ENCODE assay signal across 25 cellular contexts in the genomic region with DNA sequence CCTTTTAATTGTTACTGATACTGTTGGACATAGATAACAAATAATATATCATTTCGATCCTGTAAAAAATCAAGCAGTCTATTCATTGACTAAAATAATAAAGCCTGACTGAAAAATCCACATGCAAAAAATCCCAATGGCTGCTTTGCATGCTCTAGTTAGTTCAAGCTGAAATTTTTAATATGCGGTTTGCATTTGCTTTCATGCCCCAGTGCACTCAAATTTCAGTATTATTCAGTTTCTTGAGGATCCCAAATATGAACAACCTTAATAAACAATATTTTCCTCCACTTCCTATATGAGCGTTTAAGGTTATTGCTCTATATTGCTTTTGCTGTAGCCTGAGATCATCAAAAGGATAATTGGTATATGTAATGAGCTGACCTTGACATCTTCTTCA.
A peak's percentile ranks its signal among the peaks of the same experiment; 100 is the strongest.
DNase-seq lines count a peak whose midpoint lies in the region; ATAC-seq, FAIRE-seq and TF ChIP-seq lines count a peak whose summit lies in the region.
"Had no signal": no experiment of that assay in that cellular context is flagged by ENCODE, and none has a peak within 500 bp of the region (broad histone marks: within the 10 kb centered on the region; RNA-seq: fewer than 3 reads in every experiment).

No MANE protein-coding gene starts in this region.

- H3K4me3 ChIP-seq in BLaER1 (no peak overlapping the region), Karpas-422 (ENCODE audit: low read length) (no peak overlapping the region), GM12878 (no peak overlapping the region), gastroesophageal sphincter (no peak overlapping the region)

- H3K9me2 ChIP-seq in Karpas-422 (replicated peaks; ENCODE audit: insufficient read depth, low read length), result no peaks in the 10 kb centered on the region

- H3K4me1 ChIP-seq in BLaER1, result peaks cover 9% of the 10 kb centered on the region
- H3K4me1 ChIP-seq in Karpas-422 (ENCODE audit: low read length), result peaks cover 16% of the 10 kb centered on the region
- peaks cover 9% of the 10 kb centered on the region; the same call in 1 of the 2 replicates for H3K4me1 ChIP-seq in GM12878 (ENCODE audit: control insufficient read depth, insufficient read depth, low read length)
- H3K4me1 ChIP-seq in gastroesophageal sphincter, result no peaks in the 10 kb centered on the region

- H3K79me2 ChIP-seq in Karpas-422 (ENCODE audit: low read length) (no peaks in the 10 kb centered on the region), GM12878 (ENCODE audit: control insufficient read depth, insufficient read depth, low read length) (no peaks in the 10 kb centered on the region)

- POLR2A ChIA-PET in GM12878 (lab: Charles Lee), result no interaction called here

- RAD21 ChIA-PET in GM12878 (lab: Charles Lee; ENCODE audit: unreplicated experiment), result no interaction called here

- intact Hi-C loops in GM12878 (cut with micrococcal nuclease; ENCODE audit: unreplicated experiment), result no loop called here

- H3K27me3 ChIP-seq in BLaER1 (no peaks in the 10 kb centered on the region), Karpas-422 (ENCODE audit: low read length) (no peaks in the 10 kb centered on the region), GM12878 (replicated peaks in 1 of 2; ENCODE audit: control insufficient read depth in 2 of 2, insufficient read depth in 2 of 2, low read length in 1 of 2) (no peaks in the 10 kb centered on the region; a peak in 1 of 4 replicates), gastroesophageal sphincter (no peaks in the 10 kb centered on the region)

- H3K9me3 ChIP-seq in BLaER1 (peaks cover 4% of the 10 kb centered on the region; the same call in 1 of the 2 replicates), Karpas-422 (ENCODE audit: low read length) (no peaks in the 10 kb centered on the region), GM12878 (replicated peaks; ENCODE audit: control insufficient read depth, insufficient read depth, low read length) (no peaks in the 10 kb centered on the region; the same call in 2 of the 3 replicates), gastroesophageal sphincter (no peaks in the 10 kb centered on the region)

- DNase-seq in GM19239 (ENCODE audit: insufficient read length, low spot score) (no peak), Karpas-422 (no peak), GM12878 (ENCODE audit: low read depth, low spot score) (no peak)
- DNase-seq in stimulated activated CD4-positive, alpha-beta T cell treated with anti-CD3 and anti-CD28 coated beads, Interleukin-1b, Interleukin-23, amount 100 ng/mL, for 48 hours, result no peak
- DNase-seq: 8988T; CD8-positive, alpha-beta T cell; DMS 273 treated with DMSO at 0.1 percent for 48 hours; DMS79; GDM1; MV-4-11; NCI-H1105; NCI-H1436 treated with DMSO at 0.1 percent for 48 hours; NCI-H187 treated with DMSO at 0.1 percent for 48 hours; NCI-H2171 treated with DMSO at 0.1 percent for 48 hours; NCI-H345; NCI-H510A treated with DMSO at 0.1 percent for 48 hours; SHP77 treated with DMSO at 0.1 percent for 48 hours had no signal

- H3K27ac ChIP-seq in BLaER1 (no peak overlapping the region), Karpas-422 (ENCODE audit: low read length) (no peak overlapping the region), GM12878 (ENCODE audit: control insufficient read depth, insufficient read depth) (no peak overlapping the region), gastroesophageal sphincter (no peak overlapping the region)
- H3K27ac ChIP-seq: C4-2B had no signal

- CTCF ChIA-PET in GM12878 (lab: Yijun Ruan, JAX), result no interaction called here

- peak; percentile 73 for FAIRE-seq in GM19239 (lab: Jason Lieb, UNC)
- no peak for FAIRE-seq in GM12878 (lab: Jason Lieb, UNC)
- FAIRE-seq: GM18507, HepG2 had no signal

- WGBS in GM12878 (ENCODE audit: insufficient coverage, insufficient replicate concordance, low lambda C conversion rate, missing lambda C conversion rate), result 25% methylated on average over 3 of the region's 3 CpGs
- WGBS in gastroesophageal sphincter (ENCODE audit: low coverage in 1 of 2), 2 donors, result 79 to 88% methylated on average over 3 of the region's 3 CpGs

- in situ Hi-C loops in GM12878 (cut with MboI), result no loop called here

- TF ChIP-seq EP300 in GM12878 (IDR thresholded peaks at IDR 0.05; ENCODE audit: borderline replicate concordance in 1 of 2, control insufficient read depth in 1 of 2, low read depth in 2 of 2, low read length in 2 of 2) (no peak), gastroesophageal sphincter (IDR thresholded peaks at IDR 0.05) (no peak)

- ATAC-seq in GM12878 (peak; percentile 68), GM21515 (IDR thresholded peaks at IDR 0.05; ENCODE audit: unreplicated experiment) (no peak), HG03025 (IDR thresholded peaks at IDR 0.05; ENCODE audit: low FRiP score, unreplicated experiment) (no peak), gastroesophageal sphincter (no peak)
- ATAC-seq: CD8-positive, alpha-beta T cell; HCT116; HepG2 had no signal

- H3K9ac ChIP-seq in BLaER1 (no peak overlapping the region), Karpas-422 (ENCODE audit: low read length) (no peak overlapping the region), GM12878 (ENCODE audit: control insufficient read depth, insufficient read depth, low read length) (no peak overlapping the region)

- H3K36me3 ChIP-seq in BLaER1, result no peaks in the 10 kb centered on the region
- no peaks in the 10 kb centered on the region for H3K36me3 ChIP-seq in Karpas-422 (ENCODE audit: insufficient read depth, low read length)
- H3K36me3 ChIP-seq in GM12878 (ENCODE audit: control insufficient read depth in 2 of 2, insufficient read depth in 2 of 2, low read length in 1 of 2), result no peaks in the 10 kb centered on the region
- H3K36me3 ChIP-seq in gastroesophageal sphincter, result no peaks in the 10 kb centered on the region

- H3K4me2 ChIP-seq in BLaER1, result 0 out of 2 replicates have a peak overlapping the region, but pooled peaks have one; percentile 4
- peak overlapping the region; percentile 33 for H3K4me2 ChIP-seq in Karpas-422 (ENCODE audit: low read depth, low read length, poor library complexity, severe bottlenecking)
- no peak overlapping the region for H3K4me2 ChIP-seq in GM12878 (ENCODE audit: control insufficient read depth, insufficient read depth)

- no peak for TF ChIP-seq CTCF in GM12878 (IDR thresholded peaks at IDR 0.05 in 2 of 3, conservative IDR thresholded peaks at IDR 0.05 in 1 of 3; ENCODE audit: control insufficient read depth in 2 of 3, extremely low read depth in 1 of 3, insufficient read depth in 1 of 3, low read depth in 3 of 3, low read length in 3 of 3)
- TF ChIP-seq CTCF in gastroesophageal sphincter (IDR thresholded peaks at IDR 0.05), result no peak

- SMC1A ChIA-PET in GM12878 (lab: Charles Lee; ENCODE audit: uncharacterized antibody, unreplicated experiment), result no interaction called here

- TF ChIP-seq POLR2A in GM12878 (IDR thresholded peaks at IDR 0.05; ENCODE audit: low read depth, low read length) (no peak), gastroesophageal sphincter (IDR thresholded peaks at IDR 0.05) (no peak)

- H4K20me1 ChIP-seq in BLaER1 (no peaks in the 10 kb centered on the region), Karpas-422 (ENCODE audit: insufficient read depth, low read depth, low read length) (no peaks in the 10 kb centered on the region), GM12878 (ENCODE audit: control insufficient read depth, insufficient read depth) (no peaks in the 10 kb centered on the region)

- no TSS peak for BruUV-seq in GM12878 (replicated peaks; lab: Mats Ljungman, UMichigan)

- TF ChIP-seq RAD21 in GM12878 (IDR thresholded peaks at IDR 0.05; ENCODE audit: insufficient read depth, low read depth, low read length), result no peak

- H2AFZ ChIP-seq in Karpas-422 (ENCODE audit: low read length) (no peak overlapping the region), GM12878 (ENCODE audit: control insufficient read depth, low read depth, low read length) (no peak overlapping the region)

TF ChIP-seq in GM12878, 131 proteins besides CTCF, POLR2A, EP300 and RAD21 (continues in another document):
- TF ChIP-seq, protein P1, sequence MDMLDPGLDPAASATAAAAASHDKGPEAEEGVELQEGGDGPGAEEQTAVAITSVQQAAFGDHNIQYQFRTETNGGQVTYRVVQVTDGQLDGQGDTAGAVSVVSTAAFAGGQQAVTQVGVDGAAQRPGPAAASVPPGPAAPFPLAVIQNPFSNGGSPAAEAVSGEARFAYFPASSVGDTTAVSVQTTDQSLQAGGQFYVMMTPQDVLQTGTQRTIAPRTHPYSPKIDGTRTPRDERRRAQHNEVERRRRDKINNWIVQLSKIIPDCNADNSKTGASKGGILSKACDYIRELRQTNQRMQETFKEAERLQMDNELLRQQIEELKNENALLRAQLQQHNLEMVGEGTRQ (IDR thresholded peaks at IDR 0.05; ENCODE audit: borderline replicate concordance, low read depth, low read length), result no peak
- TF ChIP-seq RUNX3 (IDR thresholded peaks at IDR 0.05; ENCODE audit: low read length) (peak; percentile 76), NFIC (IDR thresholded peaks at IDR 0.05; ENCODE audit: low read depth, low read length) (0 out of 2 replicates have a peak, but pooled peaks have one; percentile 32), MTA2 (IDR thresholded peaks at IDR 0.05; ENCODE audit: low read depth) (peak; percentile 69), JUNB (IDR thresholded peaks at IDR 0.05) (peak; percentile 28; the same call in 1 of the 2 replicates), IKZF2 (IDR thresholded peaks at IDR 0.05) (0 out of 4 replicates have a peak, but pooled peaks of 1 of the 2 experiments have one; percentile 11), ZNF217 (IDR thresholded peaks at IDR 0.05) (peak; percentile 39; the same call in 1 of the 2 replicates)
- TF ChIP-seq, protein P2, sequence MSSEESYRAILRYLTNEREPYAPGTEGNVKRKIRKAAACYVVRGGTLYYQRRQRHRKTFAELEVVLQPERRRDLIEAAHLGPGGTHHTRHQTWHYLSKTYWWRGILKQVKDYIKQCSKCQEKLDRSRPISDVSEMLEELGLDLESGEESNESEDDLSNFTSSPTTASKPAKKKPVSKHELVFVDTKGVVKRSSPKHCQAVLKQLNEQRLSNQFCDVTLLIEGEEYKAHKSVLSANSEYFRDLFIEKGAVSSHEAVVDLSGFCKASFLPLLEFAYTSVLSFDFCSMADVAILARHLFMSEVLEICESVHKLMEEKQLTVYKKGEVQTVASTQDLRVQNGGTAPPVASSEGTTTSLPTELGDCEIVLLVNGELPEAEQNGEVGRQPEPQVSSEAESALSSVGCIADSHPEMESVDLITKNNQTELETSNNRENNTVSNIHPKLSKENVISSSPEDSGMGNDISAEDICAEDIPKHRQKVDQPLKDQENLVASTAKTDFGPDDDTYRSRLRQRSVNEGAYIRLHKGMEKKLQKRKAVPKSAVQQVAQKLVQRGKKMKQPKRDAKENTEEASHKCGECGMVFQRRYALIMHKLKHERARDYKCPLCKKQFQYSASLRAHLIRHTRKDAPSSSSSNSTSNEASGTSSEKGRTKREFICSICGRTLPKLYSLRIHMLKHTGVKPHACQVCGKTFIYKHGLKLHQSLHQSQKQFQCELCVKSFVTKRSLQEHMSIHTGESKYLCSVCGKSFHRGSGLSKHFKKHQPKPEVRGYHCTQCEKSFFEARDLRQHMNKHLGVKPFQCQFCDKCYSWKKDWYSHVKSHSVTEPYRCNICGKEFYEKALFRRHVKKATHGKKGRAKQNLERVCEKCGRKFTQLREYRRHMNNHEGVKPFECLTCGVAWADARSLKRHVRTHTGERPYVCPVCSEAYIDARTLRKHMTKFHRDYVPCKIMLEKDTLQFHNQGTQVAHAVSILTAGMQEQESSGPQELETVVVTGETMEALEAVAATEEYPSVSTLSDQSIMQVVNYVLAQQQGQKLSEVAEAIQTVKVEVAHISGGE (CRISPR knock-in tag; IDR thresholded peaks at IDR 0.05), result no peak
